Comparison of ENCODE assay signal across 6 cellular contexts in the genomic region with DNA sequence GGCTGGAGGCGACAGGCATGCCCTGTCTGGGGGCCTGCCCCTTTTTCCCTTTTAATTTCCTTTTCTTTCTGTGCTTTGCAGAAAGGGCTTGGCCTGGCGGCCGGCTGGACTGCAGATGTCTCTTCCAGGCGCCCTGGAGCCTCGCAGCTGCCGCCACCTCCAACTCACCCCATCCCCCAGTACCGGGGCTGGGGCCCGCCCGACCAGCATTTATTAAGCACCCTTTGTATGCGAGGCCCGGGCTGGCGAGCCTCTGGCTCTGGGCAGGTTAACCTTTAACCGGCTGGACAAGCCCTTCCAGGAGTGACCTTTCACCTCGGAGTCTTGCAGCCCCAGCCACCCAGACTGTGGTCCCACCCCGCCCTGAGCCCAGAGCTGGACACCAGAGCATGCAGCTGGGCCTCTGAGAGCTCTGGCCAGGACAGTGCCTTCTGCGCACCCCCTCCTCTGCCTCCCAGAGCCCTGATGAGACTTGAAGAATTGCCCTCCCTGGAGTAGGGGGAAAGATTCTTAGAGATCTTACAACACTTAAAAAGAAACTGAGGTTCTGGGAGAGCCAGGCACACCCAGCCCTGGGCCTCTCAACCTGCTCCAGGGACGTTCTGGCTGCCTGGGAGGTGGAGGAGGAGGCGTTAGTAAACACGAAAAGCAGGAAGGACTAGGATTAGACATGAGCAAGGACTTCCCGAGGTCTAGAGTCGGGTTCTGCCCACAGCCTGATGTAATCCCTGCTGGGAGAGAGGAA. TPM values are rescaled to one million over a fixed set of nuclear protein-coding genes. Genes with fewer than 3 reads are reported as not detected.
DNase-seq lines count a peak whose midpoint lies in the region; ATAC-seq, FAIRE-seq and TF ChIP-seq lines count a peak whose summit lies in the region.

No MANE protein-coding gene starts in this region.

- H3K9me3 Mint-ChIP-seq in activated CD8-positive, alpha-beta memory T cell treated with anti-CD3 and anti-CD28 coated beads, Interleukin-2, amount 10 ng/mL, durations not matched to agents 7 days and 5 days (ENCODE audit: low read depth), result no peaks in the 10 kb centered on the region

- 12 to 15% methylated on average over 19 to 21 of the region's 21 CpGs for WGBS in pancreas, 2 donors

- H3K27ac ChIP-seq in colonic mucosa, result peak overlapping the region; percentile 93
- peak overlapping the region; percentile 84 to 91 (median 84) for H3K27ac ChIP-seq in pancreas

- peaks cover 22% of the 10 kb centered on the region for H3K27me3 Mint-ChIP-seq in activated CD8-positive, alpha-beta memory T cell treated with anti-CD3 and anti-CD28 coated beads, Interleukin-2, amount 10 ng/mL, durations not matched to agents 7 days and 5 days

- H3K4me3 ChIP-seq in colonic mucosa (peak overlapping the region; percentile 31), pancreas (peak overlapping the region in 2 of 4 donors; percentile 32 to 80)

- TF ChIP-seq CTCF in colonic mucosa (IDR thresholded peaks at IDR 0.05), result no peak
- TF ChIP-seq CTCF in pancreas (IDR thresholded peaks at IDR 0.05), result no peak

- peak overlapping the region; percentile 74 for H3K4me3 Mint-ChIP-seq in activated CD8-positive, alpha-beta memory T cell treated with anti-CD3 and anti-CD28 coated beads, Interleukin-2, amount 10 ng/mL, durations not matched to agents 7 days and 5 days

- no peaks in the 10 kb centered on the region for H3K27me3 ChIP-seq in colonic mucosa
- H3K27me3 ChIP-seq in pancreas, result no peaks in the 10 kb centered on the region

- H3K36me3 Mint-ChIP-seq in activated CD8-positive, alpha-beta memory T cell treated with anti-CD3 and anti-CD28 coated beads, Interleukin-2, amount 10 ng/mL, durations not matched to agents 7 days and 5 days, result no peaks in the 10 kb centered on the region

- no peak overlapping the region for H3K27ac Mint-ChIP-seq in activated CD8-positive, alpha-beta memory T cell treated with anti-CD3 and anti-CD28 coated beads, Interleukin-2, amount 10 ng/mL, durations not matched to agents 7 days and 5 days

- no peak for ATAC-seq in activated CD8-positive, alpha-beta memory T cell treated with anti-CD3 and anti-CD28 coated beads, Interleukin-2, amount 10 ng/mL, durations not matched to agents 7 days and 5 days
- peak; percentile 12 to 28 (median 16) for ATAC-seq in pancreas
- no peak for ATAC-seq in HG02885 (IDR thresholded peaks at IDR 0.05; ENCODE audit: poor library complexity, unreplicated experiment)

- intact Hi-C loops in colonic mucosa (cut with DNase I) (no loop called here), pancreas (cut with DNase I) (no loop called here)

- no peaks in the 10 kb centered on the region for H3K36me3 ChIP-seq in colonic mucosa
- H3K36me3 ChIP-seq in pancreas, result no peaks in the 10 kb centered on the region

- FAIRE-seq in pancreas (lab: Jason Lieb, UNC), result no peak

- H3K4me1 ChIP-seq in colonic mucosa, result peaks cover 32% of the 10 kb centered on the region
- H3K4me1 ChIP-seq in pancreas, result peaks cover 18 to 36% (median 35%) of the 10 kb centered on the region in 3 donors

- no peak for DNase-seq in activated CD8-positive, alpha-beta memory T cell treated with anti-CD3 and anti-CD28 coated beads, Interleukin-2, amount 10 ng/mL, durations not matched to agents 7 days and 5 days
- DNase-seq in activated CD8-positive, alpha-beta memory T cell treated with anti-CD3 and anti-CD28 coated beads, Interleukin-2, amount 50 U/mL, for 4 hours, result no peak
- DNase-seq in colonic mucosa (peak; percentile 81), pancreas (peak in 5 of 6 donors; percentile 57 to 87 (median 61))
- no peak for DNase-seq in stimulated activated naive CD4-positive, alpha-beta T cell (lab: John Stamatoyannopoulos, UW)

- CTCF ChIA-PET in activated CD8-positive, alpha-beta memory T cell treated with anti-CD3 and anti-CD28 coated beads, Interleukin-2, amount 10 ng/mL, durations not matched to agents 7 days and 5 days (lab: Charles Lee), result no interaction called here

- H3K9ac ChIP-seq in colonic mucosa (ENCODE audit: low read depth in 2 of 2, low read length in 2 of 2), result peak overlapping the region; percentile 64 to 74

- H3K4me1 Mint-ChIP-seq in activated CD8-positive, alpha-beta memory T cell treated with anti-CD3 and anti-CD28 coated beads, Interleukin-2, amount 10 ng/mL, durations not matched to agents 7 days and 5 days, result peaks cover 7% of the 10 kb centered on the region

- H3K9me3 ChIP-seq in colonic mucosa, result no peaks in the 10 kb centered on the region
- H3K9me3 ChIP-seq in pancreas, result no peaks in the 10 kb centered on the region

RNA-seq across cellular contexts. Expression of gene NR2F6, which starts 1.1 kb away (rescaled TPM):
- 1 to 10 TPM; 2.7 to 4.7 TPM for total RNA-seq in activated CD8-positive, alpha-beta memory T cell treated with anti-CD3 and anti-CD28 coated beads, Interleukin-2, amount 10 ng/mL, durations not matched to agents 7 days and 5 days
- total RNA-seq in colonic mucosa (100 to 1,000 TPM; 129 to 195 TPM), pancreas (10 to 100 TPM; 32.5 to 51.2 (median 39.7) TPM)
- polyA plus RNA-seq in pancreas, result 10 to 100 TPM; 21.3 to 23.5 TPM

RNA-seq across cellular contexts. Expression of gene USHBP1, which starts 17.7 kb away (rescaled TPM):
- not detected for total RNA-seq in activated CD8-positive, alpha-beta memory T cell treated with anti-CD3 and anti-CD28 coated beads, Interleukin-2, amount 10 ng/mL, durations not matched to agents 7 days and 5 days
- total RNA-seq in colonic mucosa, result 1 to 10 TPM; 1.1 to 1.3 TPM
- 1 to 10 TPM; 1.2 to 2.9 (median 1.8) TPM for total RNA-seq in pancreas
- polyA plus RNA-seq in pancreas, result 10 to 100 TPM in 1 of 2 donors, 1 to 10 TPM in 1; 9.3 to 11.1 TPM

RNA-seq across cellular contexts. Expression of gene BABAM1, which starts 20.4 kb away (rescaled TPM):
- 100 to 1,000 TPM; 113 to 117 TPM for total RNA-seq in activated CD8-positive, alpha-beta memory T cell treated with anti-CD3 and anti-CD28 coated beads, Interleukin-2, amount 10 ng/mL, durations not matched to agents 7 days and 5 days
- 10 to 100 TPM; 73.7 to 94.7 TPM for total RNA-seq in colonic mucosa
- total RNA-seq in pancreas, result 10 to 100 TPM; 25.5 to 46.8 (median 31.8) TPM
- polyA plus RNA-seq in pancreas, result 10 to 100 TPM; 64.1 to 71.1 TPM

RNA-seq across cellular contexts. Expression of gene OCEL1, which starts 20.8 kb away (rescaled TPM):
- 10 to 100 TPM; 23.3 to 27.4 TPM for total RNA-seq in activated CD8-positive, alpha-beta memory T cell treated with anti-CD3 and anti-CD28 coated beads, Interleukin-2, amount 10 ng/mL, durations not matched to agents 7 days and 5 days
- 10 to 100 TPM; 35.7 to 46.9 TPM for total RNA-seq in colonic mucosa
- total RNA-seq in pancreas, result 10 to 100 TPM; 13.4 to 19.6 (median 16.9) TPM
- 10 to 100 TPM; 20.9 to 28.4 TPM for polyA plus RNA-seq in pancreas

RNA-seq across cellular contexts. Expression of gene USE1, which starts 31.7 kb away (rescaled TPM):
- 10 to 100 TPM; 22.1 to 23.6 TPM for total RNA-seq in activated CD8-positive, alpha-beta memory T cell treated with anti-CD3 and anti-CD28 coated beads, Interleukin-2, amount 10 ng/mL, durations not matched to agents 7 days and 5 days
- total RNA-seq in colonic mucosa (10 to 100 TPM; 18.2 to 22.4 TPM), pancreas (10 to 100 TPM; 12.8 to 22.4 (median 16.4) TPM)
- 10 to 100 TPM; 43.3 to 46.6 TPM for polyA plus RNA-seq in pancreas

Comparison
In these comparisons a context has a peak if more than half of its experiments do, and no peak if none do; other contexts are left out.
1. ATAC-seq: peak in pancreas (4 of 4); none in activated CD8-positive, alpha-beta memory T cell treated with anti-CD3 and anti-CD28 coated beads, Interleukin-2, amount 10 ng/mL, durations not matched to agents 7 days and 5 days (single experiment) and HG02885 (single experiment).
2. DNase-seq: peak in colonic mucosa (single experiment) and pancreas (5 of 6); none in activated CD8-positive, alpha-beta memory T cell treated with anti-CD3 and anti-CD28 coated beads, Interleukin-2, amount 10 ng/mL, durations not matched to agents 7 days and 5 days (single experiment), activated CD8-positive, alpha-beta memory T cell treated with anti-CD3 and anti-CD28 coated beads, Interleukin-2, amount 50 U/mL, for 4 hours (single experiment) and stimulated activated naive CD4-positive, alpha-beta T cell (0 of 6).
3. RNA of gene NR2F6, which starts 1.1 kb away (total RNA-seq): 129 to 195 TPM in colonic mucosa and 32.5 to 51.2 TPM in pancreas; 2.7 to 4.7 TPM in activated CD8-positive, alpha-beta memory T cell treated with anti-CD3 and anti-CD28 coated beads, Interleukin-2, amount 10 ng/mL, durations not matched to agents 7 days and 5 days; every median in the first group is over 4 times any median in the second.